8 cellular contexts compared by ENCODE assay signal in the genomic region with DNA sequence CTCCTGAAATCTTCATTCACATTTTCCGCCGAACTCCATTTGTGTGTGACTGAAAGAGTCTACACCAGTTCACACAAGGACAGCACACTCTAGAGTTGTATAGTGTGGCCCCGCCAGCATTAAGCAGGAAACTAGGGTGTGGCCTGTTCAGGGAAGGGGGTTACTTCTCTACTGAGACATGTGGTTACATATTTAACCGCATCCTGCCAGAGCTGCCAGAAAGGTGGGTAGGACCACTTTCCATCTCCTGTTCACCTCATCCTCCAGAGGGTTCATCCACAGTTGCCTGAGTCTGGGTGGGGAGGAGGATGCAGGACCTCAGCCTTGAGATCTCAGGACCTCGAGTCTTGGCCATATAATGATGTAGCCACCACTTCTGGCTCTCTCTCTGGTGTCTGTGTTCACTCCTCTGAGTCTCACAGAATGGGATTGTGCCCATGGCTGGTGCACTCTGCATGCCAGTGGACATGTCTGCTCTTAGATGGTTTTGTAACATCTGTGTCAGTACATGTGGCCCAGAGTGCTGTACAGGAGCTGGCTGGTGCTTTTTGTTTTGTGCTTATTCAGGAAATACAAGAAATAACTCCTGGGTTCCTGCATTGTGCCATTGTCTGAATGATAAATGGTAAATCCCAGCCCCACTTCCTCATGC. TPM values are rescaled to one million over a fixed set of nuclear protein-coding genes. Genes with fewer than 3 reads are reported as not detected.
DNase-seq lines count a peak whose midpoint lies in the region; ATAC-seq and TF ChIP-seq lines count a peak whose summit lies in the region.

No MANE protein-coding gene starts in this region.

- no peak overlapping the region for H3K27ac Mint-ChIP-seq in osteocyte (ENCODE audit: unreplicated experiment)

- no peak overlapping the region for H3K4me3 Mint-ChIP-seq in osteocyte (ENCODE audit: unreplicated experiment)

- H3K27ac ChIP-seq in foreskin keratinocyte = no peak overlapping the region

- H3K4me1 ChIP-seq in foreskin keratinocyte = no peaks in the 10 kb centered on the region

- H3K4me1 Mint-ChIP-seq in osteocyte (ENCODE audit: unreplicated experiment) = no peaks in the 10 kb centered on the region

- ATAC-seq in GM18499 (IDR thresholded peaks at IDR 0.05; ENCODE audit: insufficient read depth, unreplicated experiment) = peak; percentile 49
- peak; percentile 83 for ATAC-seq in HG02678 (IDR thresholded peaks at IDR 0.05; ENCODE audit: unreplicated experiment)
- no peak for ATAC-seq in foreskin keratinocyte

- no peaks in the 10 kb centered on the region for H3K27me3 Mint-ChIP-seq in osteocyte (ENCODE audit: unreplicated experiment)

- no peaks in the 10 kb centered on the region for H3K36me3 Mint-ChIP-seq in osteocyte (ENCODE audit: unreplicated experiment)

- DNase-seq in OCI-M1 (lab: John Stamatoyannopoulos, UW) (peak; percentile 10), NCI-H774 (lab: John Stamatoyannopoulos, UW) (no peak), foreskin keratinocyte (no peak), osteocyte (ENCODE audit: extremely low spot score, unreplicated experiment) (no peak)
- DNase-seq in activated naive CD4-positive, alpha-beta T cell treated with Interleukin-2 at 50 U/mL for 16 hours = peak; percentile 62
- DNase-seq in stimulated activated CD4-positive, alpha-beta T cell treated with anti-CD3 and anti-CD28 coated beads, TNF-alpha, amount 100 ng/mL, for 4 hours (ENCODE audit: low read depth in 3 of 3) = peak in 2 of 3 experiments; percentile 21 to 46

- H3K27me3 ChIP-seq in foreskin keratinocyte = no peaks in the 10 kb centered on the region

- peaks cover 8% of the 10 kb centered on the region for H3K9me3 Mint-ChIP-seq in osteocyte (ENCODE audit: unreplicated experiment)

- TF ChIP-seq CTCF in foreskin keratinocyte (conservative IDR thresholded peaks at IDR 0.05) (no peak), osteocyte (IDR thresholded peaks at IDR 0.05) (no peak)

RNA-seq across cellular contexts. Expression of a gene that starts 7.7 kb away (rescaled TPM):
- total RNA-seq in foreskin keratinocyte = 10.7 and 11.7 TPM in 2 replicates
- polyA plus RNA-seq in foreskin keratinocyte = 8.1 and 8.3 TPM in 2 replicates
- total RNA-seq in osteocyte = 24.2 and 25.9 TPM in 2 replicates

Comparison
In these comparisons a context has a peak if more than half of its experiments do, and no peak if none do; other contexts are left out.
1. DNase-seq: peak in OCI-M1 (single experiment), activated naive CD4-positive, alpha-beta T cell treated with Interleukin-2 at 50 U/mL for 16 hours (single experiment) and stimulated activated CD4-positive, alpha-beta T cell treated with anti-CD3 and anti-CD28 coated beads, TNF-alpha, amount 100 ng/mL, for 4 hours (2 of 3); none in NCI-H774 (single experiment), foreskin keratinocyte (0 of 2) and osteocyte (single experiment).